In the genomic region with DNA sequence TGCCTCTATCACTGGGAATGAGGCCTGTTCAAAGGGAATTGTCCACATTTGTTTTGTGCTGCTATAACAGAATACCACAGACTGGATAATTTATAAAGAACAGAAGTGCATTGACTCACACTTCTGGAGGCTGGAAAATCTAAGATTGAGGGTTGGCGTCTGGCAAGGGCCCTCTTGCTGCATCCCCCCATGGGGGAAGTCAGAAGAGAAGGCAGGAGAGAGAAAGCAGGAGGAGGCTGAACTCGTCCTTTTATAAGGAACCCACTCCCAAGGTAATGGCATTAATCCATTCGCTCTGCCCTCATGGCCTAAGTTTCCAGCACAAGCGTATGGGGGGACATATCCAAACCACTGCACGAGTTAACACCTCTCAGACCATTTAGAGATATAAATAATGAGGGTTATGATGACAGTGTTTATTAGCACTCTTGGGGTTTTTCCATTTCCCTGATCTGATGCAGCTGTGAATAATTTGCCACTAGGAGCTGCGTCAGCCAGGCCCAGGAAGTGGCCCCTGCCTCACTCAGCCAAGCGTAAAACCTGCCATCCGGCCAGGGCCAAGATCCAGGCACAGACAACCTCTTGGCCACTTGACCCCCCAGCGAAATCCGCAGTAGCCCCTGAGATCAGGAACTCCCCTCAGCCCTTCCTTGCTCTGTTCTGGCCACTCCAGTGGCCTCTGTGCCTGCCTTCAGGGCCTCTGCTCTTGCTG, we compare ENCODE assay signal across 10 cellular contexts. TPM values are rescaled to one million over a fixed set of nuclear protein-coding genes. Genes with fewer than 3 reads are reported as not detected.
DNase-seq lines count a peak whose midpoint lies in the region; ATAC-seq and TF ChIP-seq lines count a peak whose summit lies in the region.
"Had no signal": no experiment of that assay in that cellular context is flagged by ENCODE, and none has a peak within 500 bp of the region (broad histone marks: within the 10 kb centered on the region; RNA-seq: fewer than 3 reads in every experiment).

No MANE protein-coding gene starts in this region.

- no peak for TF ChIP-seq CTCF in breast epithelium (IDR thresholded peaks at IDR 0.05)
- no peak for TF ChIP-seq CTCF in MCF 10A (IDR thresholded peaks at IDR 0.05; ENCODE audit: unreplicated experiment)
- TF ChIP-seq CTCF in epithelial cell of proximal tubule (conservative IDR thresholded peaks at IDR 0.05; ENCODE audit: low read depth, low read length): no peak
- TF ChIP-seq CTCF in transverse colon (IDR thresholded peaks at IDR 0.05): no peak
- TF ChIP-seq CTCF in brain microvascular endothelial cell (IDR thresholded peaks at IDR 0.05; ENCODE audit: low read depth, low read length, missing control alignments): no peak

- TF ChIP-seq EP300 in transverse colon (IDR thresholded peaks at IDR 0.05; ENCODE audit: low read depth): no peak

- no peaks in the 10 kb centered on the region for H3K36me3 Mint-ChIP-seq in MCF 10A (ENCODE audit: insufficient read depth, unreplicated experiment)

- H3K4me3 ChIP-seq in breast epithelium: no peak overlapping the region
- peak overlapping the region; percentile 19 for H3K4me3 ChIP-seq in epithelial cell of proximal tubule (ENCODE audit: low read depth, low read length)
- H3K4me3 ChIP-seq in transverse colon: no peak overlapping the region
- H3K4me3 ChIP-seq in brain microvascular endothelial cell (ENCODE audit: low read depth, low read length): no peak overlapping the region

- no peak for ATAC-seq in HG02623 (IDR thresholded peaks at IDR 0.05; ENCODE audit: unreplicated experiment)
- ATAC-seq: T-helper 17 cell had no signal

- intact Hi-C loops in breast epithelium (cut with DNase I; ENCODE audit: low total_unique reads) (no loop called here), MCF 10A (cut with micrococcal nuclease) (no loop called here), transverse colon (cut with DNase I; ENCODE audit: low total_unique reads) (no loop called here)

- POLR2A ChIA-PET in MCF 10A (lab: Yijun Ruan, JAX): interaction anchor here (1.6 to 2.6 kb wide), 2 partner anchors 14 to 24 kb away, joined by 8 to 9 read pairs; partner anchors contain the start of gene SLCO4A1

- TF ChIP-seq POLR2A in breast epithelium (IDR thresholded peaks at IDR 0.05): no peak
- TF ChIP-seq POLR2A in transverse colon (IDR thresholded peaks at IDR 0.05): no peak

- in situ Hi-C loops in transverse colon (cut with MboI; ENCODE audit: low pct_ligation_motif_present in 1 of 4, low pct_unique_long_range_greater_than_20kb in 1 of 4, low sequenced_read_pairs in 3 of 4): no loop called here
- in situ Hi-C loops in brain microvascular endothelial cell (cut with HindIII; ENCODE audit: low pct_ligation_motif_present, low sequenced_read_pairs): no loop called here

- H3K9me3 ChIP-seq in breast epithelium (no peaks in the 10 kb centered on the region), transverse colon (no peaks in the 10 kb centered on the region)

- H3K27me3 Mint-ChIP-seq in MCF 10A (ENCODE audit: insufficient read depth, unreplicated experiment): peaks cover 16% of the 10 kb centered on the region

- H3K4me1 ChIP-seq in breast epithelium: peaks cover 9 to 17% of the 10 kb centered on the region in 2 donors
- peaks cover 15 to 20% (median 17%) of the 10 kb centered on the region in 4 donors for H3K4me1 ChIP-seq in transverse colon

- H3K27ac ChIP-seq in breast epithelium: peak overlapping the region; percentile 48 to 54
- peak overlapping the region in 3 of 4 donors; percentile 6 to 15 (median 15) for H3K27ac ChIP-seq in transverse colon
- no peak overlapping the region for H3K27ac ChIP-seq in brain microvascular endothelial cell

- H3K36me3 ChIP-seq in breast epithelium (no peaks in the 10 kb centered on the region), transverse colon (no peaks in the 10 kb centered on the region), brain microvascular endothelial cell (replicated peaks) (no peaks in the 10 kb centered on the region)

- no peaks in the 10 kb centered on the region for H3K9me3 Mint-ChIP-seq in MCF 10A (ENCODE audit: unreplicated experiment)

- WGBS in transverse colon (ENCODE audit: low coverage in 1 of 2), 2 donors: 69 to 79% methylated on average over 2 to 10 of the region's 10 CpGs

- H3K27ac Mint-ChIP-seq in MCF 10A (ENCODE audit: low read depth, unreplicated experiment): no peak overlapping the region
- H3K27ac Mint-ChIP-seq: T-helper 17 cell had no signal

- peak in 1 of 2 donors; percentile 49 for DNase-seq in breast epithelium (ENCODE audit: low spot score in 2 of 2)
- no peak for DNase-seq in MCF 10A (ENCODE audit: unreplicated experiment)
- peak; percentile 88 for DNase-seq in NAMALWA (ENCODE audit: low spot score)
- peak; percentile 77 for DNase-seq in epithelial cell of proximal tubule (ENCODE audit: low read depth)
- no peak for DNase-seq in transverse colon
- no peak for DNase-seq in superior temporal gyrus (ENCODE audit: extremely low spot score)
- no peak for DNase-seq in brain microvascular endothelial cell
- DNase-seq: NCI-H2227 treated with DMSO at 0.1 percent for 48 hours, T-helper 17 cell had no signal

- no TSS peak for BruUV-seq in MCF 10A (replicated peaks; lab: Mats Ljungman, UMichigan)

- CTCF ChIA-PET in MCF 10A (lab: Yijun Ruan, JAX): interaction anchor here (0.5 to 0.9 kb wide), 2 partner anchors 17 to 245 kb away, joined by 4 read pairs; no protein-coding TSS in a partner anchor

- no peak overlapping the region for H3K4me3 Mint-ChIP-seq in MCF 10A (ENCODE audit: unreplicated experiment)
- H3K4me3 Mint-ChIP-seq: T-helper 17 cell had no signal

- H3K27me3 ChIP-seq in breast epithelium: no peaks in the 10 kb centered on the region
- no peaks in the 10 kb centered on the region for H3K27me3 ChIP-seq in transverse colon
- no peaks in the 10 kb centered on the region for H3K27me3 ChIP-seq in brain microvascular endothelial cell (replicated peaks)

- peaks cover 11% of the 10 kb centered on the region for H3K4me1 Mint-ChIP-seq in MCF 10A (ENCODE audit: insufficient read depth, unreplicated experiment)

RNA-seq across cellular contexts. Expression of gene SLCO4A1, which starts 14.2 kb away (rescaled TPM):
- total RNA-seq in breast epithelium (10 to 100 TPM in 2 of 3 donors, 1 to 10 TPM in 1; 8.8 to 26.5 (median 15.4) TPM), MCF 10A (2022) (23.8 and 27.0 TPM in 2 replicates), epithelial cell of proximal tubule (48.3 and 57.3 TPM in 2 replicates), transverse colon (100 to 1,000 TPM in 1 of 4 donors, 10 to 100 TPM in 3; 13.7 to 375 (median 60.0) TPM)

Comparison
In these comparisons a context has a peak if more than half of its experiments do, and no peak if none do; other contexts are left out.
1. DNase-seq: peak in NAMALWA (single experiment) and epithelial cell of proximal tubule (single experiment); none in MCF 10A (single experiment), transverse colon (single experiment), superior temporal gyrus (single experiment) and brain microvascular endothelial cell (single experiment).